In the genomic region with DNA sequence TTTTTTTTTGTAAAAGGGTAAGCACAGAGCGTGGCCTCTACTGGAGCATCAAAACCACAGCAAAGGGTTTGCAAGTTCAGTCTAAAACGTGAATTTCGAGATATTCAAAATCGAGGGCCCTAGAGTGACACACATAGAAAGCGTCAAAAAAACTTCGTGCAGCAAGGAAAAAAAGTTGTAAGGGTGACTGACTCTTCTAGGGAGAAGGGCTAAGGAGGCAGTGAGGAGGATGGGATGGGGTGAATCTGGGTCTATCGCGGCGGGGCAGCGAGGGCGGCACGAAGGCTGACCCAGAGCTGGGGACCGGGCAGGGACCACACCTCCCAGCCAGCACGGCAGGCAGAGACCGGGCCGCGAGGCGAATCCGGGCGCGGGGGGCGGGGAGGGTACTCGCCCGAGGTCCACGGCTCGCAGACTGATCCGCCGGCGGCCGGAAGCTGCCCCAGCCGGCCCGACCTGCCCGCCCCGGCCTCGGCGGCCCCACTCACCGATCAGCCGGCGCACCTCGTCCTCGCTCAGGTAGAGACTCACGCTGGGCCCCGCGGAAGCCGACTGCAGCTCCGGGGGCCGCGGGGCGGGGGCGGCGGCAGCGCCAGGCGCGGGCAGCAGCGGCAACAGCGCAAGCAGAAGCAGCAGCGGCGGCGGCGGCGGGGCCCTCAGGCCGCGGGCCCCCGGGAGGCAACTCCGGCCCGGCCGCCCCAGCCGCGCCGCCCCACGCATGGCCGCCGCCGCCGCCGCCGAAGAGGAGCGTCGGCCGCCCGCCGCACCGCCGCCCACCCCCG, we compare ENCODE assay signal across 1 cellular context.
TF ChIP-seq lines count a peak whose summit lies in the region.

No MANE protein-coding gene starts in this region.

TF ChIP-seq in HepG2, 621 proteins besides CTCF, POLR2A, EP300 and RAD21 (continued from another document and continues in another):
- TF ChIP-seq PRPF4 (IDR thresholded peaks at IDR 0.05; ENCODE audit: low read depth, low read length, poor library complexity, severe bottlenecking) (no peak), CHD2 (IDR thresholded peaks at IDR 0.05; ENCODE audit: low read depth, low read length) (no peak), ZNF230 (CRISPR knock-in tag; IDR thresholded peaks at IDR 0.05) (no peak), ZFP90 (CRISPR knock-in tag; IDR thresholded peaks at IDR 0.05; ENCODE audit: borderline replicate concordance) (no peak), HOXA5 (CRISPR knock-in tag; IDR thresholded peaks at IDR 0.05) (peak; percentile 38; the same call in 1 of the 2 replicates), ZNF616 (CRISPR knock-in tag; IDR thresholded peaks at IDR 0.05; ENCODE audit: low read depth) (no peak; the same call in 1 of the 2 replicates), MAFK (conservative IDR thresholded peaks at IDR 0.05 in 1 of 2, IDR thresholded peaks at IDR 0.05 in 1 of 2; ENCODE audit: low read length in 2 of 2) (no peak), HES4 (CRISPR knock-in tag; IDR thresholded peaks at IDR 0.05; ENCODE audit: borderline replicate concordance) (peak; percentile 48; the same call in 1 of the 2 replicates), TBL1XR1 (IDR thresholded peaks at IDR 0.05; ENCODE audit: borderline replicate concordance, low read length, partially characterized antibody) (peak; percentile 24), ZNF670 (CRISPR knock-in tag; IDR thresholded peaks at IDR 0.05; ENCODE audit: borderline replicate concordance) (no peak), HDAC6 (IDR thresholded peaks at IDR 0.05; ENCODE audit: low read depth, low read length) (no peak), ZNF652 (CRISPR knock-in tag; IDR thresholded peaks at IDR 0.05; ENCODE audit: borderline replicate concordance, low read depth) (no peak), NFRKB (IDR thresholded peaks at IDR 0.05) (no peak), NCOR1 (IDR thresholded peaks at IDR 0.05; ENCODE audit: borderline replicate concordance, low read length) (no peak), ARNT2 (CRISPR knock-in tag; IDR thresholded peaks at IDR 0.05; ENCODE audit: low read depth) (peak; percentile 15), AKAP8 (CRISPR knock-in tag; IDR thresholded peaks at IDR 0.05) (no peak), PCBP2 (optimal IDR thresholded peaks at IDR 0.05; ENCODE audit: low read depth, low read length, poor library complexity, severe bottlenecking) (no peak), LCORL (IDR thresholded peaks at IDR 0.05) (no peak), LCORL (CRISPR knock-in tag; IDR thresholded peaks at IDR 0.05) (0 out of 2 replicates have a peak, but pooled peaks have one; percentile 27), ASH2L (IDR thresholded peaks at IDR 0.05; ENCODE audit: insufficient read length, low read depth, low read length) (peak; percentile 72), ZNF501 (CRISPR knock-in tag; IDR thresholded peaks at IDR 0.05) (no peak), SIX1 (CRISPR knock-in tag; IDR thresholded peaks at IDR 0.05; ENCODE audit: borderline replicate concordance) (no peak), CCDC6 (CRISPR knock-in tag; IDR thresholded peaks at IDR 0.05) (no peak), FOXC1 (CRISPR knock-in tag; IDR thresholded peaks at IDR 0.05; ENCODE audit: borderline replicate concordance) (no peak), ELF1 (CRISPR knock-in tag; IDR thresholded peaks at IDR 0.05) (no peak), MAZ (IDR thresholded peaks at IDR 0.05; ENCODE audit: borderline replicate concordance, low read depth, low read length) (peak; percentile 69; the same call in 1 of the 2 replicates), MAZ (CRISPR knock-in tag; IDR thresholded peaks at IDR 0.05; ENCODE audit: low read depth) (no peak), TAF15 (IDR thresholded peaks at IDR 0.05; ENCODE audit: low read depth, low read length, poor library complexity, severe bottlenecking) (no peak), ZNF143 (CRISPR knock-in tag; IDR thresholded peaks at IDR 0.05) (no peak), SMAD1 (CRISPR knock-in tag; IDR thresholded peaks at IDR 0.05; ENCODE audit: borderline replicate concordance, low read depth) (0 out of 2 replicates have a peak, but pooled peaks have one; percentile 13), RCOR2 (CRISPR knock-in tag; IDR thresholded peaks at IDR 0.05) (no peak), SMAD9 (CRISPR knock-in tag; IDR thresholded peaks at IDR 0.05) (no peak), ZNF567 (CRISPR knock-in tag; IDR thresholded peaks at IDR 0.05; ENCODE audit: borderline replicate concordance) (no peak), JDP2 (CRISPR knock-in tag; IDR thresholded peaks at IDR 0.05; ENCODE audit: borderline replicate concordance) (no peak)
- TF ChIP-seq, protein P1, sequence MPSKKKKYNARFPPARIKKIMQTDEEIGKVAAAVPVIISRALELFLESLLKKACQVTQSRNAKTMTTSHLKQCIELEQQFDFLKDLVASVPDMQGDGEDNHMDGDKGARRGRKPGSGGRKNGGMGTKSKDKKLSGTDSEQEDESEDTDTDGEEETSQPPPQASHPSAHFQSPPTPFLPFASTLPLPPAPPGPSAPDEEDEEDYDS (CRISPR knock-in tag; IDR thresholded peaks at IDR 0.05): 0 out of 2 replicates have a peak, but pooled peaks have one; percentile 17
- TF ChIP-seq, protein P2, sequence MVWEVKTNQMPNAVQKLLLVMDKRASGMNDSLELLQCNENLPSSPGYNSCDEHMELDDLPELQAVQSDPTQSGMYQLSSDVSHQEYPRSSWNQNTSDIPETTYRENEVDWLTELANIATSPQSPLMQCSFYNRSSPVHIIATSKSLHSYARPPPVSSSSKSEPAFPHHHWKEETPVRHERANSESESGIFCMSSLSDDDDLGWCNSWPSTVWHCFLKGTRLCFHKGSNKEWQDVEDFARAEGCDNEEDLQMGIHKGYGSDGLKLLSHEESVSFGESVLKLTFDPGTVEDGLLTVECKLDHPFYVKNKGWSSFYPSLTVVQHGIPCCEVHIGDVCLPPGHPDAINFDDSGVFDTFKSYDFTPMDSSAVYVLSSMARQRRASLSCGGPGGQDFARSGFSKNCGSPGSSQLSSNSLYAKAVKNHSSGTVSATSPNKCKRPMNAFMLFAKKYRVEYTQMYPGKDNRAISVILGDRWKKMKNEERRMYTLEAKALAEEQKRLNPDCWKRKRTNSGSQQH (CRISPR knock-in tag; IDR thresholded peaks at IDR 0.05; ENCODE audit: low read depth): no peak
- TF ChIP-seq, protein P3, sequence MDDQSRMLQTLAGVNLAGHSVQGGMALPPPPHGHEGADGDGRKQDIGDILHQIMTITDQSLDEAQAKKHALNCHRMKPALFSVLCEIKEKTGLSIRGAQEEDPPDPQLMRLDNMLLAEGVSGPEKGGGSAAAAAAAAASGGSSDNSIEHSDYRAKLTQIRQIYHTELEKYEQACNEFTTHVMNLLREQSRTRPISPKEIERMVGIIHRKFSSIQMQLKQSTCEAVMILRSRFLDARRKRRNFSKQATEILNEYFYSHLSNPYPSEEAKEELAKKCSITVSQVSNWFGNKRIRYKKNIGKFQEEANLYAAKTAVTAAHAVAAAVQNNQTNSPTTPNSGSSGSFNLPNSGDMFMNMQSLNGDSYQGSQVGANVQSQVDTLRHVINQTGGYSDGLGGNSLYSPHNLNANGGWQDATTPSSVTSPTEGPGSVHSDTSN (CRISPR knock-in tag; IDR thresholded peaks at IDR 0.05; ENCODE audit: borderline replicate concordance): no peak
- TF ChIP-seq, protein P4, sequence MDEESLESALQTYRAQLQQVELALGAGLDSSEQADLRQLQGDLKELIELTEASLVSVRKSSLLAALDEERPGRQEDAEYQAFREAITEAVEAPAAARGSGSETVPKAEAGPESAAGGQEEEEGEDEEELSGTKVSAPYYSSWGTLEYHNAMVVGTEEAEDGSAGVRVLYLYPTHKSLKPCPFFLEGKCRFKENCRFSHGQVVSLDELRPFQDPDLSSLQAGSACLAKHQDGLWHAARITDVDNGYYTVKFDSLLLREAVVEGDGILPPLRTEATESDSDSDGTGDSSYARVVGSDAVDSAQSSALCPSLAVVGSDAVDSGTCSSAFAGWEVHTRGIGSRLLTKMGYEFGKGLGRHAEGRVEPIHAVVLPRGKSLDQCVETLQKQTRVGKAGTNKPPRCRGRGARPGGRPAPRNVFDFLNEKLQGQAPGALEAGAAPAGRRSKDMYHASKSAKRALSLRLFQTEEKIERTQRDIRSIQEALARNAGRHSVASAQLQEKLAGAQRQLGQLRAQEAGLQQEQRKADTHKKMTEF (CRISPR knock-in tag; IDR thresholded peaks at IDR 0.05): no peak
- TF ChIP-seq, protein P5, sequence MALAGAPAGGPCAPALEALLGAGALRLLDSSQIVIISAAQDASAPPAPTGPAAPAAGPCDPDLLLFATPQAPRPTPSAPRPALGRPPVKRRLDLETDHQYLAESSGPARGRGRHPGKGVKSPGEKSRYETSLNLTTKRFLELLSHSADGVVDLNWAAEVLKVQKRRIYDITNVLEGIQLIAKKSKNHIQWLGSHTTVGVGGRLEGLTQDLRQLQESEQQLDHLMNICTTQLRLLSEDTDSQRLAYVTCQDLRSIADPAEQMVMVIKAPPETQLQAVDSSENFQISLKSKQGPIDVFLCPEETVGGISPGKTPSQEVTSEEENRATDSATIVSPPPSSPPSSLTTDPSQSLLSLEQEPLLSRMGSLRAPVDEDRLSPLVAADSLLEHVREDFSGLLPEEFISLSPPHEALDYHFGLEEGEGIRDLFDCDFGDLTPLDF (CRISPR knock-in tag; IDR thresholded peaks at IDR 0.05): no peak
- TF ChIP-seq, protein P6, sequence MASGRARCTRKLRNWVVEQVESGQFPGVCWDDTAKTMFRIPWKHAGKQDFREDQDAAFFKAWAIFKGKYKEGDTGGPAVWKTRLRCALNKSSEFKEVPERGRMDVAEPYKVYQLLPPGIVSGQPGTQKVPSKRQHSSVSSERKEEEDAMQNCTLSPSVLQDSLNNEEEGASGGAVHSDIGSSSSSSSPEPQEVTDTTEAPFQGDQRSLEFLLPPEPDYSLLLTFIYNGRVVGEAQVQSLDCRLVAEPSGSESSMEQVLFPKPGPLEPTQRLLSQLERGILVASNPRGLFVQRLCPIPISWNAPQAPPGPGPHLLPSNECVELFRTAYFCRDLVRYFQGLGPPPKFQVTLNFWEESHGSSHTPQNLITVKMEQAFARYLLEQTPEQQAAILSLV (CRISPR knock-in tag; IDR thresholded peaks at IDR 0.05; ENCODE audit: borderline replicate concordance): no peak
- TF ChIP-seq, protein P7, sequence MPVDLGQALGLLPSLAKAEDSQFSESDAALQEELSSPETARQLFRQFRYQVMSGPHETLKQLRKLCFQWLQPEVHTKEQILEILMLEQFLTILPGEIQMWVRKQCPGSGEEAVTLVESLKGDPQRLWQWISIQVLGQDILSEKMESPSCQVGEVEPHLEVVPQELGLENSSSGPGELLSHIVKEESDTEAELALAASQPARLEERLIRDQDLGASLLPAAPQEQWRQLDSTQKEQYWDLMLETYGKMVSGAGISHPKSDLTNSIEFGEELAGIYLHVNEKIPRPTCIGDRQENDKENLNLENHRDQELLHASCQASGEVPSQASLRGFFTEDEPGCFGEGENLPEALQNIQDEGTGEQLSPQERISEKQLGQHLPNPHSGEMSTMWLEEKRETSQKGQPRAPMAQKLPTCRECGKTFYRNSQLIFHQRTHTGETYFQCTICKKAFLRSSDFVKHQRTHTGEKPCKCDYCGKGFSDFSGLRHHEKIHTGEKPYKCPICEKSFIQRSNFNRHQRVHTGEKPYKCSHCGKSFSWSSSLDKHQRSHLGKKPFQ (CRISPR knock-in tag; IDR thresholded peaks at IDR 0.05; ENCODE audit: insufficient replicate concordance): no peak
- TF ChIP-seq, protein P8, sequence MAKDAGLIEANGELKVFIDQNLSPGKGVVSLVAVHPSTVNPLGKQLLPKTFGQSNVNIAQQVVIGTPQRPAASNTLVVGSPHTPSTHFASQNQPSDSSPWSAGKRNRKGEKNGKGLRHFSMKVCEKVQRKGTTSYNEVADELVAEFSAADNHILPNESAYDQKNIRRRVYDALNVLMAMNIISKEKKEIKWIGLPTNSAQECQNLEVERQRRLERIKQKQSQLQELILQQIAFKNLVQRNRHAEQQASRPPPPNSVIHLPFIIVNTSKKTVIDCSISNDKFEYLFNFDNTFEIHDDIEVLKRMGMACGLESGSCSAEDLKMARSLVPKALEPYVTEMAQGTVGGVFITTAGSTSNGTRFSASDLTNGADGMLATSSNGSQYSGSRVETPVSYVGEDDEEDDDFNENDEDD (CRISPR knock-in tag; IDR thresholded peaks at IDR 0.05; ENCODE audit: borderline replicate concordance): peak; percentile 46; the same call in 1 of the 2 replicates
- TF ChIP-seq, protein P9, sequence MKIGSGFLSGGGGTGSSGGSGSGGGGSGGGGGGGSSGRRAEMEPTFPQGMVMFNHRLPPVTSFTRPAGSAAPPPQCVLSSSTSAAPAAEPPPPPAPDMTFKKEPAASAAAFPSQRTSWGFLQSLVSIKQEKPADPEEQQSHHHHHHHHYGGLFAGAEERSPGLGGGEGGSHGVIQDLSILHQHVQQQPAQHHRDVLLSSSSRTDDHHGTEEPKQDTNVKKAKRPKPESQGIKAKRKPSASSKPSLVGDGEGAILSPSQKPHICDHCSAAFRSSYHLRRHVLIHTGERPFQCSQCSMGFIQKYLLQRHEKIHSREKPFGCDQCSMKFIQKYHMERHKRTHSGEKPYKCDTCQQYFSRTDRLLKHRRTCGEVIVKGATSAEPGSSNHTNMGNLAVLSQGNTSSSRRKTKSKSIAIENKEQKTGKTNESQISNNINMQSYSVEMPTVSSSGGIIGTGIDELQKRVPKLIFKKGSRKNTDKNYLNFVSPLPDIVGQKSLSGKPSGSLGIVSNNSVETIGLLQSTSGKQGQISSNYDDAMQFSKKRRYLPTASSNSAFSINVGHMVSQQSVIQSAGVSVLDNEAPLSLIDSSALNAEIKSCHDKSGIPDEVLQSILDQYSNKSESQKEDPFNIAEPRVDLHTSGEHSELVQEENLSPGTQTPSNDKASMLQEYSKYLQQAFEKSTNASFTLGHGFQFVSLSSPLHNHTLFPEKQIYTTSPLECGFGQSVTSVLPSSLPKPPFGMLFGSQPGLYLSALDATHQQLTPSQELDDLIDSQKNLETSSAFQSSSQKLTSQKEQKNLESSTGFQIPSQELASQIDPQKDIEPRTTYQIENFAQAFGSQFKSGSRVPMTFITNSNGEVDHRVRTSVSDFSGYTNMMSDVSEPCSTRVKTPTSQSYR (CRISPR knock-in tag; IDR thresholded peaks at IDR 0.05; ENCODE audit: borderline replicate concordance): peak; percentile 70; the same call in 1 of the 2 replicates
